In the genomic region with DNA sequence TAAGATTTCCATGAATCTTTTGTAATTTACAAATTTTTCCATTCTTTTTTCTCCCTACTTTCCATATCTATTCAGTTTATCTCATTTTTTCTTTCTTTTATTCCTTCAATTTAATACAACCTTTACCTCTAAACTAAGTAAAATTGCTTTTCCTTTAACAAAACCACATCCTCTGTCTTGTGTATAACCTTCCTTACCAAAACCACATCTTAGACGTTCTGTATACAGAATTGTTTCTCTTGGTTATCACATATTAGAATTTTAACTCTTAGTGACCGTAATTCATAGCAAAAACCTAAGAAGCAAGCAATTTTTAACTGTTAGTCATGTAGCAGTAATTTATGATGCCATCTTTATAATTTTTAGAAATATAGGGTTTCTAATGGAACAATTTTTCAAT, we compare ENCODE assay signal across 18 cellular contexts. TPM values are rescaled to one million over a fixed set of nuclear protein-coding genes. Genes with fewer than 3 reads are reported as not detected.
DNase-seq lines count a peak whose midpoint lies in the region; ATAC-seq, FAIRE-seq and TF ChIP-seq lines count a peak whose summit lies in the region.
"Had no signal": no experiment of that assay in that cellular context is flagged by ENCODE, and none has a peak within 500 bp of the region (broad histone marks: within the 10 kb centered on the region; RNA-seq: fewer than 3 reads in every experiment).

No MANE protein-coding gene starts in this region.

- peak overlapping the region; percentile 70 for H3K4me3 Mint-ChIP-seq in activated T-cell treated with anti-CD3 and anti-CD28 coated beads, Interleukin-2, amount 50 U/mL, for 4 hours
- H3K4me3 Mint-ChIP-seq in astrocyte (ENCODE audit: unreplicated experiment) (no peak overlapping the region), osteocyte (ENCODE audit: unreplicated experiment) (no peak overlapping the region)

- 52 to 61% (median 57%) methylated on average over 2 of the region's 2 CpGs for WGBS in ovary, 3 donors
- 46 to 58% (median 56%) methylated on average over 2 of the region's 2 CpGs for WGBS in stomach, 5 donors

- peaks cover 9% of the 10 kb centered on the region for H3K4me1 ChIP-seq in Loucy (ENCODE audit: insufficient read depth, low read length, poor library complexity, severe bottlenecking)
- peaks cover 22% of the 10 kb centered on the region for H3K4me1 ChIP-seq in astrocyte (ENCODE audit: insufficient read depth, low read length)
- H3K4me1 ChIP-seq in ovary (ENCODE audit: insufficient read depth), result no peaks in the 10 kb centered on the region
- peaks cover 0 to 55% (median 17%) of the 10 kb centered on the region in 4 donors for H3K4me1 ChIP-seq in stomach

- peak overlapping the region; percentile 63 for H3K4me2 ChIP-seq in Loucy (ENCODE audit: low read depth, low read length, poor library complexity, severe bottlenecking)
- H3K4me2 ChIP-seq in astrocyte (ENCODE audit: low read length), result peak overlapping the region; percentile 20

- no peaks in the 10 kb centered on the region for H3K27me3 Mint-ChIP-seq in activated T-cell treated with anti-CD3 and anti-CD28 coated beads, Interleukin-2, amount 50 U/mL, for 4 hours (ENCODE audit: low read depth)
- H3K27me3 Mint-ChIP-seq in astrocyte (ENCODE audit: low read depth, unreplicated experiment), result no peaks in the 10 kb centered on the region
- no peaks in the 10 kb centered on the region for H3K27me3 Mint-ChIP-seq in osteocyte (ENCODE audit: unreplicated experiment)

- H3K27me3 ChIP-seq in Loucy (ENCODE audit: insufficient read depth, low read length, poor library complexity, severe bottlenecking) (no peaks in the 10 kb centered on the region), astrocyte (ENCODE audit: insufficient read depth, low read length) (no peaks in the 10 kb centered on the region), ovary (no peaks in the 10 kb centered on the region), stomach (no peaks in the 10 kb centered on the region)
- H3K27me3 ChIP-seq: body of pancreas, dorsolateral prefrontal cortex, esophagus squamous epithelium, heart left ventricle had no signal

- H3K36me3 ChIP-seq in Loucy (ENCODE audit: insufficient read depth, low read length), result peaks cover 45% of the 10 kb centered on the region
- peaks cover 5% of the 10 kb centered on the region for H3K36me3 ChIP-seq in astrocyte (ENCODE audit: insufficient read depth, low read length)
- H3K36me3 ChIP-seq in ovary, result no peaks in the 10 kb centered on the region
- peaks cover 6 to 60% (median 54%) of the 10 kb centered on the region in 4 donors for H3K36me3 ChIP-seq in stomach

- H3K9ac ChIP-seq in Loucy (ENCODE audit: low read depth, low read length, poor library complexity, severe bottlenecking), result no peak overlapping the region
- no peak overlapping the region for H3K9ac ChIP-seq in astrocyte (ENCODE audit: low read length)

- H2AFZ ChIP-seq in Loucy (ENCODE audit: low read length), result no peak overlapping the region
- H2AFZ ChIP-seq in astrocyte (ENCODE audit: low read depth, low read length), result no peak overlapping the region

- intact Hi-C loops in ovary (cut with DNase I), result no loop called here
- intact Hi-C loops in stomach (cut with DNase I; ENCODE audit: low total_unique reads), result no loop called here

- H3K27ac ChIP-seq in astrocyte (ENCODE audit: low read depth, low read length), result no peak overlapping the region
- H3K27ac ChIP-seq in ovary, result no peak overlapping the region
- H3K27ac ChIP-seq in stomach, result no peak overlapping the region
- H3K27ac ChIP-seq: body of pancreas, dorsolateral prefrontal cortex, esophagus squamous epithelium, heart left ventricle had no signal

- no peak for TF ChIP-seq CTCF in Loucy (conservative IDR thresholded peaks at IDR 0.05; ENCODE audit: low read length)
- TF ChIP-seq CTCF in astrocyte (IDR thresholded peaks at IDR 0.05; ENCODE audit: insufficient read depth, low read depth, low read length), result no peak
- TF ChIP-seq CTCF in osteocyte (IDR thresholded peaks at IDR 0.05), result no peak
- TF ChIP-seq CTCF in ovary (IDR thresholded peaks at IDR 0.05), result no peak
- no peak for TF ChIP-seq CTCF in stomach (IDR thresholded peaks at IDR 0.05)

- H3K9me3 Mint-ChIP-seq in activated T-cell treated with anti-CD3 and anti-CD28 coated beads, Interleukin-2, amount 50 U/mL, for 4 hours, result no peaks in the 10 kb centered on the region
- H3K9me3 Mint-ChIP-seq in astrocyte (ENCODE audit: unreplicated experiment) (no peaks in the 10 kb centered on the region), osteocyte (ENCODE audit: unreplicated experiment) (no peaks in the 10 kb centered on the region)

- H3K79me2 ChIP-seq in Loucy (ENCODE audit: insufficient read depth, low read length) (peaks cover 20% of the 10 kb centered on the region), astrocyte (ENCODE audit: insufficient read depth, low read length) (peaks cover 60% of the 10 kb centered on the region)

- TF ChIP-seq EP300 in ovary (IDR thresholded peaks at IDR 0.05) (no peak), stomach (IDR thresholded peaks at IDR 0.05) (no peak)

- H3K4me3 ChIP-seq in Loucy (ENCODE audit: low read length, poor library complexity, severe bottlenecking) (peak overlapping the region; percentile 9), astrocyte (ENCODE audit: insufficient read depth, low read depth, low read length) (no peak overlapping the region), ovary (no peak overlapping the region), stomach (no peak overlapping the region)
- H3K4me3 ChIP-seq: body of pancreas, dorsolateral prefrontal cortex, esophagus squamous epithelium, heart left ventricle had no signal

- H3K4me1 Mint-ChIP-seq in activated T-cell treated with anti-CD3 and anti-CD28 coated beads, Interleukin-2, amount 50 U/mL, for 4 hours (ENCODE audit: low read depth), result peaks cover 33% of the 10 kb centered on the region
- peaks cover 31% of the 10 kb centered on the region for H3K4me1 Mint-ChIP-seq in astrocyte (ENCODE audit: low read depth, unreplicated experiment)
- peaks cover 26% of the 10 kb centered on the region for H3K4me1 Mint-ChIP-seq in osteocyte (ENCODE audit: unreplicated experiment)

- FAIRE-seq in astrocyte (lab: Jason Lieb, UNC), result no peak
- FAIRE-seq: H1, islet of Langerhans had no signal

- peaks cover 63% of the 10 kb centered on the region for H4K20me1 ChIP-seq in Loucy (ENCODE audit: insufficient read depth, low read length, poor library complexity, severe bottlenecking)
- peaks cover 37% of the 10 kb centered on the region for H4K20me1 ChIP-seq in astrocyte (ENCODE audit: insufficient read depth, low read length)

- no peak for ATAC-seq in activated T-cell treated with anti-CD3 and anti-CD28 coated beads, Interleukin-2, amount 50 U/mL, for 4 hours
- ATAC-seq: body of pancreas, heart left ventricle had no signal

- H3K27ac Mint-ChIP-seq in astrocyte (ENCODE audit: unreplicated experiment) (no peak overlapping the region), osteocyte (ENCODE audit: unreplicated experiment) (peak overlapping the region; percentile 1)

- TF ChIP-seq POLR2A in ovary (IDR thresholded peaks at IDR 0.05), result no peak
- TF ChIP-seq POLR2A in stomach (IDR thresholded peaks at IDR 0.05), result no peak

- no peaks in the 10 kb centered on the region for H3K9me2 ChIP-seq in Loucy (replicated peaks; ENCODE audit: low read depth, low read length)

- H3K9me3 ChIP-seq in Loucy (ENCODE audit: insufficient read depth, low read depth, low read length), result no peaks in the 10 kb centered on the region
- H3K9me3 ChIP-seq in astrocyte (ENCODE audit: insufficient read depth, low read depth, low read length), result no peaks in the 10 kb centered on the region
- H3K9me3 ChIP-seq in ovary, result no peaks in the 10 kb centered on the region
- no peaks in the 10 kb centered on the region for H3K9me3 ChIP-seq in stomach
- H3K9me3 ChIP-seq: body of pancreas, esophagus squamous epithelium, heart left ventricle had no signal

- peaks cover 21% of the 10 kb centered on the region for H3K36me3 Mint-ChIP-seq in activated T-cell treated with anti-CD3 and anti-CD28 coated beads, Interleukin-2, amount 50 U/mL, for 4 hours (ENCODE audit: insufficient read depth)
- H3K36me3 Mint-ChIP-seq in astrocyte (ENCODE audit: low read depth, unreplicated experiment), result peaks cover 20% of the 10 kb centered on the region
- peaks cover 19% of the 10 kb centered on the region for H3K36me3 Mint-ChIP-seq in osteocyte (ENCODE audit: unreplicated experiment)

- no peaks in the 10 kb centered on the region for H3F3A ChIP-seq in Loucy (ENCODE audit: low read depth)

- DNase-seq in activated T-cell treated with anti-CD3 and anti-CD28 coated beads, Interleukin-2, amount 50 U/mL, for 4 hours, result no peak
- no peak for DNase-seq in activated T-cell treated with anti-CD3 and anti-CD28 coated beads, Interleukin-2, amount 50 U/mL, for 1 hour
- DNase-seq in astrocyte (ENCODE audit: low read depth) (peak; percentile 59), osteocyte (ENCODE audit: extremely low spot score, unreplicated experiment) (no peak), ovary (no peak), putamen (ENCODE audit: low spot score) (no peak), stomach (no peak)
- DNase-seq: body of pancreas, dorsolateral prefrontal cortex, esophagus squamous epithelium, GDM1, heart left ventricle, Karpas-422, NCI-H146, NCI-H226 had no signal

RNA-seq across cellular contexts. Expression of a gene that starts 15.0 kb away (rescaled TPM):
- 100 to 1,000 TPM; 149 to 154 (median 154) TPM for total RNA-seq in activated T-cell treated with anti-CD3 and anti-CD28 coated beads, Interleukin-2, amount 50 U/mL, for 4 hours
- total RNA-seq in astrocyte, result 68.8 and 70.9 TPM in 2 replicates
- total RNA-seq in osteocyte, result 79.5 and 86.0 TPM in 2 replicates
- total RNA-seq in ovary, result 10 to 100 TPM; 34.5 to 63.4 (median 45.3) TPM
- polyA plus RNA-seq in ovary, result 10 to 100 TPM; 33.1 to 79.2 TPM
- total RNA-seq in stomach, result 100 to 1,000 TPM in 1 of 5 donors, 10 to 100 TPM in 4; 54.5 to 124 (median 82.0) TPM
- 10 to 100 TPM; 29.6 to 39.3 (median 35.4) TPM for polyA plus RNA-seq in stomach

RNA-seq across cellular contexts. Expression of a gene that starts 51.4 kb away (rescaled TPM):
- total RNA-seq in activated T-cell treated with anti-CD3 and anti-CD28 coated beads, Interleukin-2, amount 50 U/mL, for 4 hours, result under 1 TPM in 2 of 3 donors, not detected in 1; 0.05 to 0.08 TPM
- total RNA-seq in astrocyte, result 35.5 and 45.5 TPM in 2 replicates
- 34.5 and 35.0 TPM in 2 replicates for total RNA-seq in osteocyte
- 10 to 100 TPM; 29.3 to 82.6 (median 67.9) TPM for total RNA-seq in ovary
- 10 to 100 TPM; 20.1 to 35.7 TPM for polyA plus RNA-seq in ovary
- total RNA-seq in stomach, result 10 to 100 TPM in 1 of 5 donors, under 1 TPM in 2, not detected in 2; 0.29 to 22.9 (median 0.89) TPM
- 1 to 10 TPM; 1.4 to 4.4 (median 3.8) TPM for polyA plus RNA-seq in stomach
